Comparison of ENCODE assay signal across 8 cellular contexts in genomic region chr1:42922687-42923366, GRCh38. TPM values are rescaled to one million over a fixed set of nuclear protein-coding genes. Genes with fewer than 3 reads are reported as not detected.
DNase-seq lines count a peak whose midpoint lies in the region; ATAC-seq and TF ChIP-seq lines count a peak whose summit lies in the region.

No MANE protein-coding gene starts in this region.

- H2BK12ac ChIP-seq in mesenchymal stem cell (ENCODE audit: low read length in 2 of 2), result peak overlapping the region in 1 of 2 experiments; percentile 42

- H2AFZ ChIP-seq in DND-41 (ENCODE audit: low read depth, low read length), result peak overlapping the region; percentile 87
- no peak overlapping the region for H2AFZ ChIP-seq in mesenchymal stem cell (ENCODE audit: low read depth, low read length)

- H3K4me1 ChIP-seq in DND-41 (ENCODE audit: insufficient read depth, low read length) (peaks cover 29% of the 10 kb centered on the region), endocrine pancreas (ENCODE audit: control insufficient read depth, insufficient read depth, low read length) (peaks cover 4% of the 10 kb centered on the region), mesenchymal stem cell (ENCODE audit: control insufficient read depth, insufficient read depth, low read depth, low read length) (peaks cover 14% of the 10 kb centered on the region), testis (no peaks in the 10 kb centered on the region)

- H3K18ac ChIP-seq in mesenchymal stem cell (ENCODE audit: low read depth in 1 of 2, low read length in 2 of 2), result no peak overlapping the region

- H3K4me2 ChIP-seq in DND-41 (ENCODE audit: insufficient read depth, low read length), result peak overlapping the region; percentile 69
- no peak overlapping the region for H3K4me2 ChIP-seq in mesenchymal stem cell (ENCODE audit: low read length, poor library complexity, severe bottlenecking)

- intact Hi-C loops in testis (cut with DNase I; ENCODE audit: low total_unique reads), result loop anchor here (5.0 kb wide), 1 partner anchor 144 kb away; no protein-coding TSS in a partner anchor

- H3K27me3 ChIP-seq in DND-41 (ENCODE audit: insufficient read depth, low read length, poor library complexity) (no peaks in the 10 kb centered on the region), WERI-Rb-1 (ENCODE audit: insufficient read depth, low read depth, severe bottlenecking) (no peaks in the 10 kb centered on the region), endocrine pancreas (ENCODE audit: control insufficient read depth, insufficient read depth, low read length) (no peaks in the 10 kb centered on the region), mesenchymal stem cell (ENCODE audit: control insufficient read depth in 1 of 2, insufficient read depth in 1 of 2, low read length in 2 of 2) (no peaks in the 10 kb centered on the region), testis (no peaks in the 10 kb centered on the region)

- no peak overlapping the region for H2BK5ac ChIP-seq in mesenchymal stem cell (ENCODE audit: low read depth, low read length, poor library complexity, severe bottlenecking)

- H4K91ac ChIP-seq in mesenchymal stem cell (ENCODE audit: low read length), result no peak overlapping the region

- H3K79me1 ChIP-seq in mesenchymal stem cell (replicated peaks; ENCODE audit: low read length, poor library complexity, severe bottlenecking), result peaks cover 8% of the 10 kb centered on the region

- H3K4ac ChIP-seq in mesenchymal stem cell (ENCODE audit: low read depth in 1 of 2, low read length in 2 of 2), result peak overlapping the region in 1 of 2 experiments; percentile 49

- H3K4me3 ChIP-seq in DND-41 (ENCODE audit: low read depth in 1 of 2, low read length in 2 of 2) (peak overlapping the region in 1 of 2 experiments; percentile 64; a peak in 2 of 4 replicates), WERI-Rb-1 (ENCODE audit: low read depth, low read length) (no peak overlapping the region), endocrine pancreas (ENCODE audit: control insufficient read depth, insufficient read depth, low read length) (peak overlapping the region; percentile 64), mesenchymal stem cell (ENCODE audit: insufficient read depth in 1 of 2, low read depth in 1 of 2, low read length in 2 of 2) (no peak overlapping the region), testis (no peak overlapping the region)

- peaks cover 23% of the 10 kb centered on the region for H3K36me3 ChIP-seq in DND-41 (ENCODE audit: insufficient read depth, low read length)
- peaks cover 29% of the 10 kb centered on the region for H3K36me3 ChIP-seq in WERI-Rb-1
- H3K36me3 ChIP-seq in endocrine pancreas (ENCODE audit: control insufficient read depth, insufficient read depth, low read length), result no peaks in the 10 kb centered on the region
- H3K36me3 ChIP-seq in mesenchymal stem cell (ENCODE audit: control insufficient read depth in 1 of 2, insufficient read depth in 2 of 2, low read depth in 1 of 2, low read length in 2 of 2), result peaks cover 15 to 23% of the 10 kb centered on the region in 2 experiments
- H3K36me3 ChIP-seq in testis (ENCODE audit: low read depth, missing control alignments), result no peaks in the 10 kb centered on the region

- peaks cover 4% of the 10 kb centered on the region; the same call in 1 of the 2 replicates for H4K20me1 ChIP-seq in DND-41 (ENCODE audit: insufficient read depth, low read length)

- H2BK120ac ChIP-seq in mesenchymal stem cell (ENCODE audit: low read depth, low read length), result no peak overlapping the region

- H3K27ac ChIP-seq in DND-41 (ENCODE audit: low read length) (peak overlapping the region; percentile 29; the same call in 1 of the 2 replicates), WERI-Rb-1 (peak overlapping the region; percentile 33), mesenchymal stem cell (ENCODE audit: low read length, poor library complexity, severe bottlenecking) (peak overlapping the region; percentile 30), testis (peak overlapping the region in 1 of 2 donors; percentile 95)

- peak; percentile 60 for ATAC-seq in DND-41 (ENCODE audit: insufficient read depth, low read depth)
- ATAC-seq in HG02610 (IDR thresholded peaks at IDR 0.05; ENCODE audit: unreplicated experiment), result peak; percentile 27
- no peak for ATAC-seq in GM19452 (IDR thresholded peaks at IDR 0.05; ENCODE audit: unreplicated experiment)

- no peak overlapping the region for H3K23ac ChIP-seq in mesenchymal stem cell (ENCODE audit: low read length in 2 of 2)

- H3K9me3 ChIP-seq in DND-41 (ENCODE audit: insufficient read depth, low read length, severe bottlenecking) (no peaks in the 10 kb centered on the region), WERI-Rb-1 (ENCODE audit: severe bottlenecking) (no peaks in the 10 kb centered on the region), endocrine pancreas (ENCODE audit: control insufficient read depth, low read length) (no peaks in the 10 kb centered on the region), mesenchymal stem cell (ENCODE audit: control insufficient read depth, low read length) (no peaks in the 10 kb centered on the region), testis (no peaks in the 10 kb centered on the region)

- H3K14ac ChIP-seq in mesenchymal stem cell (ENCODE audit: low read length in 2 of 2), result no peak overlapping the region

- 11% methylated on average over 2 of the region's 4 CpGs for WGBS in mesenchymal stem cell
- WGBS in testis, 2 donors, result 15 to 22% methylated on average over 4 of the region's 4 CpGs

- H2AK5ac ChIP-seq in mesenchymal stem cell (ENCODE audit: low read length, severe bottlenecking), result peak overlapping the region; percentile 47

- TF ChIP-seq POLR2A in testis (IDR thresholded peaks at IDR 0.05), result no peak

- peak; percentile 89 for TF ChIP-seq CTCF in DND-41 (IDR thresholded peaks at IDR 0.05; ENCODE audit: borderline replicate concordance, extremely low read depth, low read length, poor library complexity, severe bottlenecking)
- peak; percentile 83 for TF ChIP-seq CTCF in WERI-Rb-1 (IDR thresholded peaks at IDR 0.05; ENCODE audit: low read depth, low read length)
- TF ChIP-seq CTCF in testis (IDR thresholded peaks at IDR 0.05), result peak; percentile 52 to 70 (median 69)

- DNase-seq in DND-41 (peak; percentile 75), NCI-H2227 treated with DMSO at 0.1 percent for 48 hours (lab: John Stamatoyannopoulos, UW) (peak; percentile 45), WERI-Rb-1 (peak; percentile 85), mesenchymal stem cell (peak; percentile 79), testis (peak; percentile 67)

- no peaks in the 10 kb centered on the region for H3K79me2 ChIP-seq in DND-41 (ENCODE audit: insufficient read depth, low read length)

- H4K8ac ChIP-seq in mesenchymal stem cell (ENCODE audit: low read length), result peak overlapping the region; percentile 19

- H3K9ac ChIP-seq in DND-41 (ENCODE audit: low read depth, low read length) (peak overlapping the region; percentile 76; the same call in 1 of the 2 replicates), endocrine pancreas (ENCODE audit: control insufficient read depth, insufficient read depth, low read length) (peak overlapping the region; percentile 2), mesenchymal stem cell (ENCODE audit: low read length) (no peak overlapping the region)

- H2BK15ac ChIP-seq in mesenchymal stem cell (ENCODE audit: low read depth, poor library complexity, severe bottlenecking), result no peak overlapping the region

RNA-seq across cellular contexts. Expression of gene SLC2A1, which starts 35.8 kb away (rescaled TPM):
- polyA plus RNA-seq in mesenchymal stem cell (2013, experiment 1 of 2), result 64.6 TPM
- 64.8 TPM for polyA plus RNA-seq in mesenchymal stem cell (2013, experiment 2 of 2)
- total RNA-seq in testis, result 10 to 100 TPM; 36.9 to 38.3 TPM
- polyA plus RNA-seq in testis (ENCODE audit: insufficient read depth, low read depth, low replicate concordance), result 19.4 TPM
